ENCODE assay signal across 8 cellular contexts in genomic region chr14:73136085-73136386, GRCh38. TPM values are rescaled to one million over a fixed set of nuclear protein-coding genes. Genes with fewer than 3 reads are reported as not detected.
A peak's percentile ranks its signal among the peaks of the same experiment; 100 is the strongest.
DNase-seq lines count a peak whose midpoint lies in the region; ATAC-seq, FAIRE-seq and TF ChIP-seq lines count a peak whose summit lies in the region.

No MANE protein-coding gene starts in this region.

- H3K9me3 ChIP-seq in HCT116 (ENCODE audit: control insufficient read depth in 1 of 2, insufficient read depth in 1 of 2, low read depth in 1 of 2, low read length in 2 of 2) (no peaks in the 10 kb centered on the region), hepatocyte (ENCODE audit: low read depth) (no peaks in the 10 kb centered on the region), small intestine (ENCODE audit: control insufficient read depth, low read depth) (no peaks in the 10 kb centered on the region)

- H3K4me3 ChIP-seq in HCT116 (replicated peaks in 1 of 2; ENCODE audit: low read depth in 1 of 2, low read length in 2 of 2) (peak overlapping the region; percentile 72 to 80), hepatocyte (no peak overlapping the region), small intestine (ENCODE audit: low read depth in 1 of 2, low read length in 2 of 2) (peak overlapping the region; percentile 86 to 98)

- peaks cover 3 to 16% of the 10 kb centered on the region in 2 experiments; a peak in 3 of 4 replicates for H3K4me1 ChIP-seq in HCT116 (ENCODE audit: control insufficient read depth in 1 of 2, insufficient read depth in 2 of 2, low read length in 2 of 2)
- peaks cover 5% of the 10 kb centered on the region for H3K4me1 ChIP-seq in hepatocyte (ENCODE audit: insufficient read depth)
- peaks cover 0 to 3% of the 10 kb centered on the region in 2 donors for H3K4me1 ChIP-seq in small intestine (ENCODE audit: control insufficient read depth in 2 of 2, insufficient read depth in 1 of 2, low read depth in 1 of 2, low read length in 1 of 2)

- H3K9me3 Mint-ChIP-seq in activated CD4-positive, alpha-beta memory T cell treated with anti-CD3 and anti-CD28 coated beads, Interleukin-2, amount 10 ng/mL, durations not matched to agents 7 days and 5 days = peaks cover 5% of the 10 kb centered on the region

- WGBS in hepatocyte (ENCODE audit: low lambda C conversion rate, missing lambda C conversion rate) = 11% methylated on average over 10 of the region's 16 CpGs
- 1 to 2% (median 2%) methylated on average over 16 of the region's 16 CpGs for whole genome bisulfite sequencing in small intestine, 3 donors

- intact Hi-C loops in HCT116 (cut with micrococcal nuclease) = no loop called here

- no peaks in the 10 kb centered on the region for H3K36me3 ChIP-seq in HCT116 (ENCODE audit: control insufficient read depth in 1 of 2, insufficient read depth in 2 of 2, low read length in 2 of 2)
- no peaks in the 10 kb centered on the region for H3K36me3 ChIP-seq in hepatocyte (replicated peaks; ENCODE audit: insufficient read depth, low read depth)
- no peaks in the 10 kb centered on the region for H3K36me3 ChIP-seq in small intestine (ENCODE audit: control insufficient read depth in 2 of 2, insufficient read depth in 2 of 2, low read length in 2 of 2)

- no peak for TF ChIP-seq POLR2A in HCT116 (IDR thresholded peaks at IDR 0.05; ENCODE audit: borderline replicate concordance, extremely low read depth, insufficient read depth, insufficient read length)

- CTCF ChIA-PET in HCT116 (lab: Charles Lee) = interaction anchor here (0.8 kb wide), 1 partner anchor 335 kb away, joined by 3 read pairs; no protein-coding TSS in a partner anchor
- CTCF ChIA-PET in activated CD4-positive, alpha-beta memory T cell treated with anti-CD3 and anti-CD28 coated beads, Interleukin-2, amount 10 ng/mL, durations not matched to agents 7 days and 5 days (lab: Charles Lee) = interaction anchor here (0.6 to 1.5 kb wide), 3 partner anchors 37 to 253 kb away, joined by 3 to 5 read pairs (median 3); no protein-coding TSS in a partner anchor

- H3K27ac ChIP-seq in HCT116 (ENCODE audit: low read depth, low read length) = peak overlapping the region; percentile 72
- peak overlapping the region; percentile 46 for H3K27ac ChIP-seq in hepatocyte
- H3K27ac ChIP-seq in small intestine (ENCODE audit: low read depth in 1 of 2, low read length in 1 of 2) = peak overlapping the region; percentile 98 to 99

- TF ChIP-seq CTCF in HCT116 (IDR thresholded peaks at IDR 0.05 in 2 of 3, conservative IDR thresholded peaks at IDR 0.05 in 1 of 3; ENCODE audit: borderline replicate concordance in 1 of 3, insufficient read depth in 1 of 3, low read depth in 2 of 3, low read length in 2 of 3) = no peak
- no peak for TF ChIP-seq CTCF in hepatocyte (IDR thresholded peaks at IDR 0.05; ENCODE audit: poor library complexity)

- peaks cover 30% of the 10 kb centered on the region for H3K36me3 Mint-ChIP-seq in activated CD4-positive, alpha-beta memory T cell treated with anti-CD3 and anti-CD28 coated beads, Interleukin-2, amount 10 ng/mL, durations not matched to agents 7 days and 5 days (ENCODE audit: low read depth)

- H3K4me2 ChIP-seq in HCT116 (ENCODE audit: low read length) (peak overlapping the region; percentile 96), hepatocyte (peak overlapping the region; percentile 78)

- H3K27me3 ChIP-seq in HCT116 (ENCODE audit: insufficient read depth, low read length) (no peaks in the 10 kb centered on the region), hepatocyte (no peaks in the 10 kb centered on the region), small intestine (ENCODE audit: control insufficient read depth in 2 of 2, insufficient read depth in 2 of 2, low read length in 2 of 2) (no peaks in the 10 kb centered on the region)

- DNase-seq in HCT116 (ENCODE audit: low read depth, low spot score) (no peak), hepatocyte (ENCODE audit: low spot score) (no peak), small intestine (no peak), NCI-H1694 (lab: John Stamatoyannopoulos, UW) (no peak), SIG-M5 treated with dmso at 0.1 percent for 504 hours (lab: John Stamatoyannopoulos, UW; ENCODE audit: unreplicated experiment) (no peak)
- no peak for DNase-seq in activated CD4-positive, alpha-beta memory T cell treated with anti-CD3 and anti-CD28 coated beads, Interleukin-2, amount 10 ng/mL, durations not matched to agents 7 days and 5 days

- POLR2A ChIA-PET in HCT116 (lab: Charles Lee) = interaction anchor here (1.3 kb wide), 2 partner anchors 10 to 77 kb away, joined by 3 to 4 read pairs; partner anchors contain the start of gene RBM25
- POLR2A ChIA-PET in activated CD4-positive, alpha-beta memory T cell treated with anti-CD3 and anti-CD28 coated beads, Interleukin-2, amount 10 ng/mL, durations not matched to agents 7 days and 5 days (lab: Charles Lee) = interaction anchor here (0.7 to 3.6 kb wide), 11 partner anchors 10 to 355 kb away, joined by 3 to 36 read pairs (median 4); partner anchors contain the start of genes NUMB, RBM25 and RIOX1

- RAD21 ChIA-PET in HCT116 (lab: Charles Lee; ENCODE audit: low non-redundant PET in 1 of 2, low total read pairs in 2 of 2, uncharacterized antibody in 2 of 2, unreplicated experiment in 2 of 2) = no interaction called here

- no peak for TF ChIP-seq RAD21 in HCT116 (IDR thresholded peaks at IDR 0.05; ENCODE audit: low read depth)

- H2AFZ ChIP-seq in HCT116 (ENCODE audit: low read depth, low read length, poor library complexity, severe bottlenecking) (peak overlapping the region; percentile 13), hepatocyte (peak overlapping the region; percentile 80)

- peak overlapping the region; percentile 97 for H3K27ac Mint-ChIP-seq in activated CD4-positive, alpha-beta memory T cell treated with anti-CD3 and anti-CD28 coated beads, Interleukin-2, amount 10 ng/mL, durations not matched to agents 7 days and 5 days

- H3K27me3 Mint-ChIP-seq in activated CD4-positive, alpha-beta memory T cell treated with anti-CD3 and anti-CD28 coated beads, Interleukin-2, amount 10 ng/mL, durations not matched to agents 7 days and 5 days = no peaks in the 10 kb centered on the region

- peak overlapping the region; percentile 84 for H3K9ac ChIP-seq in HCT116 (ENCODE audit: low read length)

- no TSS peak for BruUV-seq in HCT116 (replicated peaks; lab: Mats Ljungman, UMichigan)

- H3K79me2 ChIP-seq in HCT116 (ENCODE audit: insufficient read depth, low read length) (peaks cover 27% of the 10 kb centered on the region), hepatocyte (peaks cover 41% of the 10 kb centered on the region)

- FAIRE-seq in small intestine (lab: Jason Lieb, UNC) = no peak

- H4K20me1 ChIP-seq in HCT116 (ENCODE audit: insufficient read depth) = no peaks in the 10 kb centered on the region
- H4K20me1 ChIP-seq in hepatocyte (ENCODE audit: insufficient read depth, poor library complexity, severe bottlenecking) = peaks cover 17% of the 10 kb centered on the region

- ATAC-seq in HCT116 = no peak
- ATAC-seq in GM19395 (IDR thresholded peaks at IDR 0.05; ENCODE audit: unreplicated experiment) = no peak
- ATAC-seq in GM19324 (IDR thresholded peaks at IDR 0.05; ENCODE audit: low FRiP score, unreplicated experiment) = no peak

- H3K9me2 ChIP-seq in HCT116 (ENCODE audit: insufficient read depth) (no peaks in the 10 kb centered on the region), hepatocyte (replicated peaks; ENCODE audit: insufficient read depth) (no peaks in the 10 kb centered on the region)

- peaks cover 30% of the 10 kb centered on the region for H3K4me1 Mint-ChIP-seq in activated CD4-positive, alpha-beta memory T cell treated with anti-CD3 and anti-CD28 coated beads, Interleukin-2, amount 10 ng/mL, durations not matched to agents 7 days and 5 days

- H3K4me3 Mint-ChIP-seq in activated CD4-positive, alpha-beta memory T cell treated with anti-CD3 and anti-CD28 coated beads, Interleukin-2, amount 10 ng/mL, durations not matched to agents 7 days and 5 days = peak overlapping the region; percentile 85

TF ChIP-seq in HCT116, 20 proteins besides CTCF, POLR2A, EP300 and RAD21:
- TF ChIP-seq EGR1 (IDR thresholded peaks at IDR 0.05; ENCODE audit: low read depth) (0 out of 2 replicates have a peak, but pooled peaks have one; percentile 25), JUND (IDR thresholded peaks at IDR 0.05) (no peak; the same call in 1 of the 2 replicates)

RNA-seq across cellular contexts. Expression of gene PSEN1, which starts 0.3 kb away (rescaled TPM):
- total RNA-seq in HCT116 (2021; ENCODE audit: unreplicated experiment) (26.9 TPM), hepatocyte (71.6 and 88.2 TPM in 2 replicates)
- 20.9 and 22.0 TPM in 2 replicates for polyA plus RNA-seq in HCT116 (2012)
- 10 to 100 TPM; 41.8 to 44.5 TPM for total RNA-seq in activated CD4-positive, alpha-beta memory T cell treated with anti-CD3 and anti-CD28 coated beads, Interleukin-2, amount 10 ng/mL, durations not matched to agents 7 days and 5 days
- polyA plus RNA-seq in hepatocyte (61.7 and 65.6 TPM in 2 replicates), small intestine (10 to 100 TPM; 24.4 to 38.5 (median 32.4) TPM)

Comparison
In these comparisons a context has a peak if more than half of its experiments do, and no peak if none do; other contexts are left out.
1. H3K27ac ChIP-seq: peak in every context shown above with its lines; median percentile 98 in small intestine; 72 in HCT116; 46 in hepatocyte.